26 cellular contexts compared by ENCODE assay signal in the genomic region with DNA sequence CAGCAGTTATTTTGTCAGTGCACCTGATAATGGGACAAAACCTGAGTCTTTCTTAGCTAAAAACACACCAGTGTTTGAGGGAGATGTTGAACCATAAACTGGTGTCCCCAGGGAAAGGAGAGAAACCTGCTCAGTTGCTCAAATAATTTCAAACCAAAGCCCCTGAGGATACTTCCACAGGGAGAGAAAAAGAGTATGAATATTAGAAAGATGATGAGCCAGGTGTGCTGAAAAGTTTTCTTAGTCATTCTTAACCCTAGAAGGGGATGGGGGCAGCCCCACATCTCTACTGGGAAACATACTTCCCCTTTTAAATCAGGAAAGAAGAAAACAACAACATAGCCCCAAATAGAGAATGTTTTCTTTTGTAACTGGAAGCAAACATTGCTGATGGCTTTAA. TPM values are rescaled to one million over a fixed set of nuclear protein-coding genes. Genes with fewer than 3 reads are reported as not detected.
DNase-seq lines count a peak whose midpoint lies in the region; ATAC-seq and TF ChIP-seq lines count a peak whose summit lies in the region.
"Had no signal": no experiment of that assay in that cellular context is flagged by ENCODE, and none has a peak within 500 bp of the region (broad histone marks: within the 10 kb centered on the region; RNA-seq: fewer than 3 reads in every experiment).

No MANE protein-coding gene starts in this region.

- H3K27ac ChIP-seq in GM23338 (ENCODE audit: low read depth) (no peak overlapping the region), SJCRH30 (peak overlapping the region; percentile 3; the same call in 1 of the 2 replicates), left lung (no peak overlapping the region)
- H3K27ac ChIP-seq: HL-60, SJSA1, skin epidermis, thoracic aorta had no signal

- no peaks in the 10 kb centered on the region for H3K9me2 ChIP-seq in GM23338 (ENCODE audit: insufficient read depth)

- no peaks in the 10 kb centered on the region for H3K36me3 ChIP-seq in GM23338 (ENCODE audit: insufficient read depth)
- H3K36me3 ChIP-seq in SJCRH30: no peaks in the 10 kb centered on the region
- no peaks in the 10 kb centered on the region for H3K36me3 ChIP-seq in left lung
- H3K36me3 ChIP-seq: SJSA1, thoracic aorta had no signal

- peaks cover 13% of the 10 kb centered on the region for H3K4me1 ChIP-seq in GM23338 (ENCODE audit: insufficient read depth)
- peaks cover 20% of the 10 kb centered on the region for H3K4me1 ChIP-seq in SJCRH30
- no peaks in the 10 kb centered on the region for H3K4me1 ChIP-seq in left lung
- H3K4me1 ChIP-seq: SJSA1 had no signal

- H3K9me3 Mint-ChIP-seq in GM23338: no peaks in the 10 kb centered on the region
- H3K9me3 Mint-ChIP-seq in activated CD4-positive, alpha-beta T cell treated with anti-CD3 and anti-CD28 coated beads for 36 hours (ENCODE audit: low read depth): no peaks in the 10 kb centered on the region
- H3K9me3 Mint-ChIP-seq: activated T-cell treated with anti-CD3 and anti-CD28 coated beads, Interleukin-2, amount 50 U/mL, for 72 hours; T-helper 1 cell treated with Interleukin-12 subunit alpha and Interleukin-12 subunit beta and Interleukin-4 antibody, amounts not matched to agents 30 μg/mL and 1 μg/mL, for 36 hours had no signal

- no peaks in the 10 kb centered on the region for H3K36me3 Mint-ChIP-seq in GM23338 (ENCODE audit: low read depth)
- H3K36me3 Mint-ChIP-seq in activated CD4-positive, alpha-beta T cell treated with anti-CD3 and anti-CD28 coated beads for 36 hours (ENCODE audit: low read depth): no peaks in the 10 kb centered on the region

- H3K27me3 ChIP-seq in GM23338 (ENCODE audit: insufficient read depth) (no peaks in the 10 kb centered on the region), SJCRH30 (no peaks in the 10 kb centered on the region), left lung (no peaks in the 10 kb centered on the region)

- intact Hi-C loops in left lung (cut with DNase I): no loop called here
- intact Hi-C loops in activated CD4-positive, alpha-beta T cell treated with anti-CD3 and anti-CD28 coated beads for 36 hours (cut with DNase I, micrococcal nuclease): no loop called here

- H3K9me3 ChIP-seq in SJCRH30 (replicated peaks) (no peaks in the 10 kb centered on the region), left lung (no peaks in the 10 kb centered on the region)
- H3K9me3 ChIP-seq: SJSA1, thoracic aorta had no signal

- ATAC-seq in GM23338: no peak
- ATAC-seq in HG03432 (IDR thresholded peaks at IDR 0.05; ENCODE audit: unreplicated experiment): no peak
- ATAC-seq in left lung: no peak
- no peak for ATAC-seq in GM18511 (IDR thresholded peaks at IDR 0.05; ENCODE audit: unreplicated experiment)
- ATAC-seq in activated CD4-positive, alpha-beta T cell treated with anti-CD3 and anti-CD28 coated beads for 36 hours: no peak
- ATAC-seq: Panc1 had no signal

- DNase-seq in DMS 273 (lab: John Stamatoyannopoulos, UW; ENCODE audit: unreplicated experiment) (peak; percentile 72), DMS 273 treated with DMSO at 0.1 percent for 48 hours (lab: John Stamatoyannopoulos, UW) (no peak), GM23338 (ENCODE audit: low spot score) (no peak), SJCRH30 (no peak), left lung (no peak)
- no peak for DNase-seq in activated CD4-positive, alpha-beta T cell treated with anti-CD3 and anti-CD28 coated beads for 36 hours
- DNase-seq: 8988T; activated CD4-positive, alpha-beta T cell treated with anti-CD3 and anti-CD28 coated beads for 4 hours; activated naive CD4-positive, alpha-beta T cell treated with anti-CD3 and anti-CD28 coated beads, Interleukin-2, amount 50 U/mL, for 16 hours; activated T-cell treated with anti-CD3 and anti-CD28 coated beads, Interleukin-2, amount 50 U/mL, for 72 hours; kidney; NCI-H1092; NCI-H2029; NCI-H446 treated with DMSO at 0.1 percent for 48 hours; stimulated activated CD4-positive, alpha-beta T cell treated with anti-CD3 and anti-CD28 coated beads, Interleukin-2, amount 100 ng/mL, for 24 hours; stimulated activated naive CD4-positive, alpha-beta T cell had no signal

- no peaks in the 10 kb centered on the region for H3F3A ChIP-seq in GM23338 (replicated peaks; ENCODE audit: low read depth)

- no peak overlapping the region for H3K4me3 Mint-ChIP-seq in GM23338
- H3K4me3 Mint-ChIP-seq in activated CD4-positive, alpha-beta T cell treated with anti-CD3 and anti-CD28 coated beads for 36 hours: no peak overlapping the region
- H3K4me3 Mint-ChIP-seq: T-helper 1 cell treated with Interleukin-12 subunit alpha and Interleukin-12 subunit beta and Interleukin-4 antibody, amounts not matched to agents 30 μg/mL and 1 μg/mL, for 36 hours had no signal

- H4K20me1 ChIP-seq in GM23338 (replicated peaks; ENCODE audit: insufficient read depth): no peaks in the 10 kb centered on the region

- H2AFZ ChIP-seq in GM23338: peak overlapping the region; percentile 96

- CTCF ChIA-PET in activated CD4-positive, alpha-beta T cell treated with anti-CD3 and anti-CD28 coated beads for 36 hours (lab: Charles Lee): interaction anchor here (1.1 kb wide), 1 partner anchor 122 kb away, joined by 3 read pairs; no protein-coding TSS in a partner anchor

- TF ChIP-seq CTCF in GM23338 (conservative IDR thresholded peaks at IDR 0.05; ENCODE audit: low read depth in 2 of 2): no peak
- TF ChIP-seq CTCF in left lung (IDR thresholded peaks at IDR 0.05): no peak

- H3K4me1 Mint-ChIP-seq in GM23338: peaks cover 11% of the 10 kb centered on the region
- H3K4me1 Mint-ChIP-seq in activated CD4-positive, alpha-beta T cell treated with anti-CD3 and anti-CD28 coated beads for 36 hours: peaks cover 8% of the 10 kb centered on the region

- H3K79me2 ChIP-seq in GM23338 (replicated peaks; ENCODE audit: insufficient read depth): no peaks in the 10 kb centered on the region

- no peak overlapping the region for H3K27ac Mint-ChIP-seq in GM23338
- H3K27ac Mint-ChIP-seq in activated CD4-positive, alpha-beta T cell treated with anti-CD3 and anti-CD28 coated beads for 36 hours: no peak overlapping the region
- H3K27ac Mint-ChIP-seq: activated T-cell treated with anti-CD3 and anti-CD28 coated beads, Interleukin-2, amount 50 U/mL, for 72 hours; T-helper 1 cell treated with Interleukin-12 subunit alpha and Interleukin-12 subunit beta and Interleukin-4 antibody, amounts not matched to agents 30 μg/mL and 1 μg/mL, for 36 hours had no signal

- H3K4me2 ChIP-seq in GM23338: peak overlapping the region; percentile 59

- H3K4me3 ChIP-seq in GM23338 (no peak overlapping the region), SJCRH30 (no peak overlapping the region), left lung (no peak overlapping the region)
- H3K4me3 ChIP-seq: lung, SJSA1, skin epidermis, thoracic aorta had no signal

- no peaks in the 10 kb centered on the region for H3K27me3 Mint-ChIP-seq in GM23338 (ENCODE audit: insufficient read depth, low read depth, poor library complexity)
- peaks cover 10% of the 10 kb centered on the region for H3K27me3 Mint-ChIP-seq in activated CD4-positive, alpha-beta T cell treated with anti-CD3 and anti-CD28 coated beads for 36 hours

- POLR2A ChIA-PET in activated CD4-positive, alpha-beta T cell treated with anti-CD3 and anti-CD28 coated beads for 36 hours (lab: Charles Lee): no interaction called here

RNA-seq across cellular contexts. Expression of a gene that starts 30.3 kb away (rescaled TPM):
- total RNA-seq in GM23338 (2014; rRNA removed; shearing (Covaris generic)): 15.0 and 18.6 TPM in 2 replicates
- polyA plus RNA-seq in GM23338 (2016; fragmentation: Nextera tagmentation; extraction: Ambion mirVana): 8.0 and 10.1 TPM in 2 replicates
- 38.4 and 39.9 TPM in 2 replicates for total RNA-seq in SJCRH30 (2014; rRNA removed; shearing (Covaris generic))
- total RNA-seq in left lung: 10 to 100 TPM; 53.7 to 57.0 TPM
- 10 to 100 TPM; 34.7 to 36.3 TPM for total RNA-seq in activated CD4-positive, alpha-beta T cell treated with anti-CD3 and anti-CD28 coated beads for 36 hours

RNA-seq across cellular contexts. Expression of a gene that starts 50.6 kb away (rescaled TPM):
- total RNA-seq in GM23338 (2014; rRNA removed; shearing (Covaris generic)): 6.2 and 6.3 TPM in 2 replicates
- 1.6 and 2.7 TPM in 2 replicates for polyA plus RNA-seq in GM23338 (2016; fragmentation: Nextera tagmentation; extraction: Ambion mirVana)
- total RNA-seq in SJCRH30 (2014; rRNA removed; shearing (Covaris generic)): 115 and 123 TPM in 2 replicates
- not detected for total RNA-seq in left lung
- under 1 TPM in 1 of 2 experiments, not detected in 1; 0.32 TPM for total RNA-seq in activated CD4-positive, alpha-beta T cell treated with anti-CD3 and anti-CD28 coated beads for 36 hours
- total RNA-seq: Daoy, kidney, lung, SJSA1, thoracic aorta had no signal

RNA-seq across cellular contexts. Expression of a gene that starts 58.0 kb away (rescaled TPM):
- total RNA-seq in GM23338 (2014; rRNA removed; shearing (Covaris generic)): 258 and 345 TPM in 2 replicates
- polyA plus RNA-seq in GM23338 (2016; fragmentation: Nextera tagmentation; extraction: Ambion mirVana): 31.5 and 32.2 TPM in 2 replicates
- total RNA-seq in SJCRH30 (2014; rRNA removed; shearing (Covaris generic)): 238 and 287 TPM in 2 replicates
- total RNA-seq in left lung: 10 to 100 TPM; 30.7 to 31.7 TPM
- 100 to 1,000 TPM; 207 to 214 TPM for total RNA-seq in activated CD4-positive, alpha-beta T cell treated with anti-CD3 and anti-CD28 coated beads for 36 hours

Comparison
In these comparisons a context has a peak if more than half of its experiments do, and no peak if none do; other contexts are left out.
1. RNA of a gene that starts 50.6 kb away (total RNA-seq): 115 to 123 TPM in SJCRH30; 6.2 to 6.3 TPM in GM23338, 0.32 TPM in activated CD4-positive, alpha-beta T cell treated with anti-CD3 and anti-CD28 coated beads for 36 hours and not detected in left lung; every median in the first group is over 10 times any median in the second.